ENCODE assay signal across 1 cellular context in genomic region chr20:469746-470490, GRCh38.
TF ChIP-seq lines count a peak whose summit lies in the region.

No MANE protein-coding gene starts in this region.

TF ChIP-seq in HepG2, 621 proteins besides CTCF, POLR2A, EP300 and RAD21:
- TF ChIP-seq ZNF530 (CRISPR knock-in tag; IDR thresholded peaks at IDR 0.05; ENCODE audit: low read depth) (no peak), TCF12 (IDR thresholded peaks at IDR 0.05) (no peak), TCF12 (CRISPR knock-in tag; IDR thresholded peaks at IDR 0.05) (no peak), SP2 (CRISPR knock-in tag; IDR thresholded peaks at IDR 0.05) (no peak), CBX2 (IDR thresholded peaks at IDR 0.05; ENCODE audit: low read depth, low read length) (no peak), CBX2 (CRISPR knock-in tag; IDR thresholded peaks at IDR 0.05; ENCODE audit: low read depth) (no peak), ZNF276 (CRISPR knock-in tag; IDR thresholded peaks at IDR 0.05; ENCODE audit: low read depth) (no peak), ZMYM4 (CRISPR knock-in tag; IDR thresholded peaks at IDR 0.05) (no peak), RBAK (CRISPR knock-in tag; IDR thresholded peaks at IDR 0.05) (no peak), THRA (CRISPR knock-in tag; IDR thresholded peaks at IDR 0.05; ENCODE audit: borderline replicate concordance) (no peak), HIC2 (CRISPR knock-in tag; IDR thresholded peaks at IDR 0.05; ENCODE audit: low read depth) (no peak), SOX13 (IDR thresholded peaks at IDR 0.05) (no peak), SOX13 (CRISPR knock-in tag; conservative IDR thresholded peaks at IDR 0.05 in 1 of 2, IDR thresholded peaks at IDR 0.05 in 1 of 2) (no peak), ZNF570 (CRISPR knock-in tag; IDR thresholded peaks at IDR 0.05; ENCODE audit: borderline replicate concordance) (no peak), PAXIP1 (CRISPR knock-in tag; conservative IDR thresholded peaks at IDR 0.05) (0 out of 2 replicates have a peak, but pooled peaks have one; percentile 12), CEBPB (IDR thresholded peaks at IDR 0.05; ENCODE audit: borderline replicate concordance, low read depth, low read length) (peak; percentile 3; the same call in 1 of the 2 replicates), ZKSCAN1 (IDR thresholded peaks at IDR 0.05; ENCODE audit: low read length) (no peak), ZNF646 (CRISPR knock-in tag; IDR thresholded peaks at IDR 0.05) (no peak), ZFY (CRISPR knock-in tag; IDR thresholded peaks at IDR 0.05) (no peak), CREB1 (IDR thresholded peaks at IDR 0.05) (0 out of 2 replicates have a peak, but pooled peaks have one; percentile 35), CREB1 (CRISPR knock-in tag; IDR thresholded peaks at IDR 0.05) (no peak), ZFP36L2 (CRISPR knock-in tag; IDR thresholded peaks at IDR 0.05) (no peak), ZNF569 (CRISPR knock-in tag; IDR thresholded peaks at IDR 0.05; ENCODE audit: borderline replicate concordance) (no peak), CBX1 (IDR thresholded peaks at IDR 0.05; ENCODE audit: low read depth) (no peak), ATF7 (IDR thresholded peaks at IDR 0.05) (peak; percentile 80), ATF7 (CRISPR knock-in tag; IDR thresholded peaks at IDR 0.05) (no peak)
